Comparison of ENCODE assay signal across 9 cellular contexts in genomic region chr2:98175811-98176210, GRCh38.
DNase-seq lines count a peak whose midpoint lies in the region; ATAC-seq and TF ChIP-seq lines count a peak whose summit lies in the region.
"Had no signal": no experiment of that assay in that cellular context is flagged by ENCODE, and none has a peak within 500 bp of the region (broad histone marks: within the 10 kb centered on the region; RNA-seq: fewer than 3 reads in every experiment).

No MANE protein-coding gene starts in this region.

- H3K9ac ChIP-seq in H9 (ENCODE audit: extremely low read depth, insufficient read length, low read length) = no peak overlapping the region
- H3K9ac ChIP-seq in mesenchymal stem cell (ENCODE audit: low read length) = no peak overlapping the region

- no peak overlapping the region for H2BK12ac ChIP-seq in H9 (ENCODE audit: insufficient read length, low read depth, low read length)
- no peak overlapping the region for H2BK12ac ChIP-seq in mesenchymal stem cell (ENCODE audit: low read length in 2 of 2)

- H3K27me3 ChIP-seq in H9 (ENCODE audit: insufficient read depth, low read length) = no peaks in the 10 kb centered on the region
- H3K27me3 ChIP-seq in mesenchymal stem cell (ENCODE audit: control insufficient read depth in 1 of 2, insufficient read depth in 1 of 2, low read length in 2 of 2) = peaks cover 42 to 76% of the 10 kb centered on the region in 2 experiments

- no peaks in the 10 kb centered on the region for H4K20me1 ChIP-seq in H9 (ENCODE audit: control insufficient read depth, insufficient read depth, insufficient read length)

- H3K79me2 ChIP-seq in H9 (ENCODE audit: insufficient read depth, low read length) = no peaks in the 10 kb centered on the region

- no peak overlapping the region for H4K8ac ChIP-seq in H9 (replicated peaks; ENCODE audit: insufficient read length, low read depth, low read length)
- no peak overlapping the region for H4K8ac ChIP-seq in mesenchymal stem cell (ENCODE audit: low read length)

- H3K27ac ChIP-seq in H9 (ENCODE audit: insufficient read length, low read depth, low read length) = no peak overlapping the region
- H3K27ac ChIP-seq in mesenchymal stem cell (ENCODE audit: low read length, poor library complexity, severe bottlenecking) = no peak overlapping the region

- POLR2A ChIA-PET in GM10248 (lab: Yijun Ruan, JAX) = no interaction called here

- H3K9me3 Mint-ChIP-seq in H9 = peaks cover 0 to 2% of the 10 kb centered on the region in 2 experiments; a peak in 2 of 5 replicates
- no peaks in the 10 kb centered on the region for H3K9me3 Mint-ChIP-seq in activated CD4-positive, alpha-beta T cell treated with anti-CD3 and anti-CD28 coated beads, Interleukin-2, amount 10 ng/mL, durations not matched to agents 24 days and 14 days

- ATAC-seq in left lobe of liver (peak; percentile 70), T-helper 17 cell (no peak)

- H3K4me1 Mint-ChIP-seq in H9 (peaks cover 24 to 27% of the 10 kb centered on the region in 2 experiments), T-helper 17 cell (peaks cover 4% of the 10 kb centered on the region)
- H3K4me1 Mint-ChIP-seq in activated CD4-positive, alpha-beta T cell treated with anti-CD3 and anti-CD28 coated beads, Interleukin-2, amount 10 ng/mL, durations not matched to agents 24 days and 14 days = no peaks in the 10 kb centered on the region

- no peak overlapping the region for H2AFZ ChIP-seq in H9 (ENCODE audit: low read length)
- H2AFZ ChIP-seq in mesenchymal stem cell (ENCODE audit: low read depth, low read length) = no peak overlapping the region

- H2BK20ac ChIP-seq in H9 (ENCODE audit: low read depth, low read length, poor library complexity, severe bottlenecking) = no peak overlapping the region

- H3K4me2 ChIP-seq in H9 (ENCODE audit: insufficient read depth, insufficient read length, low read length) (no peak overlapping the region), mesenchymal stem cell (ENCODE audit: low read length, poor library complexity, severe bottlenecking) (no peak overlapping the region)

- H3K4me3 Mint-ChIP-seq in H9 = no peak overlapping the region
- H3K4me3 Mint-ChIP-seq in T-helper 17 cell = no peak overlapping the region
- no peak overlapping the region for H3K4me3 Mint-ChIP-seq in activated CD4-positive, alpha-beta T cell treated with anti-CD3 and anti-CD28 coated beads, Interleukin-2, amount 10 ng/mL, durations not matched to agents 24 days and 14 days

- no peak overlapping the region for H2BK120ac ChIP-seq in H9 (ENCODE audit: low read depth, low read length, poor library complexity, severe bottlenecking)
- H2BK120ac ChIP-seq in mesenchymal stem cell (ENCODE audit: low read depth, low read length) = no peak overlapping the region

- H2AK5ac ChIP-seq in H9 (ENCODE audit: insufficient read length, low read length) = no peak overlapping the region
- H2AK5ac ChIP-seq in mesenchymal stem cell (ENCODE audit: low read length, severe bottlenecking) = no peak overlapping the region

- no peak overlapping the region for H3T11ph ChIP-seq in H9 (ENCODE audit: low read length)

- H3K79me1 ChIP-seq in H9 (ENCODE audit: insufficient read depth, low read depth, low read length, poor library complexity, severe bottlenecking) (no peaks in the 10 kb centered on the region), mesenchymal stem cell (replicated peaks; ENCODE audit: low read length, poor library complexity, severe bottlenecking) (no peaks in the 10 kb centered on the region)

- H3K4me1 ChIP-seq in H9 (ENCODE audit: insufficient read depth, low read length) = no peaks in the 10 kb centered on the region
- no peaks in the 10 kb centered on the region for H3K4me1 ChIP-seq in mesenchymal stem cell (ENCODE audit: control insufficient read depth, insufficient read depth, low read depth, low read length)

- H3K27ac Mint-ChIP-seq in H9 (no peak overlapping the region), T-helper 17 cell (no peak overlapping the region)
- H3K27ac Mint-ChIP-seq in activated CD4-positive, alpha-beta T cell treated with anti-CD3 and anti-CD28 coated beads, Interleukin-2, amount 10 ng/mL, durations not matched to agents 24 days and 14 days = no peak overlapping the region

- CTCF ChIA-PET in GM10248 (lab: Yijun Ruan, JAX) = interaction anchor here (0.6 to 1.8 kb wide), 6 partner anchors 12 to 432 kb away, joined by 3 to 4 read pairs (median 3); no protein-coding TSS in a partner anchor

- peak; percentile 32 for TF ChIP-seq CTCF in GM10248 (IDR thresholded peaks at IDR 0.05; ENCODE audit: control extremely low read depth, extremely low read depth, low read depth, missing control alignments)
- TF ChIP-seq CTCF in H9 (conservative IDR thresholded peaks at IDR 0.05) = peak; percentile 43; the same call in 2 of the 3 replicates

- no peak overlapping the region for H4K5ac ChIP-seq in H9 (ENCODE audit: insufficient read length, low read depth, low read length)

- H3K9me3 ChIP-seq in H9 (ENCODE audit: control insufficient read depth, low read depth, low read length) = no peaks in the 10 kb centered on the region
- H3K9me3 ChIP-seq in T-helper 17 cell (ENCODE audit: control insufficient read depth, low read length, poor library complexity, severe bottlenecking) = no peaks in the 10 kb centered on the region
- H3K9me3 ChIP-seq in mesenchymal stem cell (ENCODE audit: control insufficient read depth, low read length) = no peaks in the 10 kb centered on the region

- DNase-seq in GM10248 (ENCODE audit: extremely low spot score) (no peak), H9 (peak; percentile 67), SW480 (ENCODE audit: low spot score) (peak; percentile 61), left lobe of liver (ENCODE audit: low spot score) (no peak), T-helper 17 cell (no peak), mesenchymal stem cell (no peak)
- no peak for DNase-seq in activated CD4-positive, alpha-beta T cell treated with anti-CD3 and anti-CD28 coated beads, Interleukin-2, amount 10 ng/mL, durations not matched to agents 24 days and 14 days
- DNase-seq: activated gamma-delta T cell; effector memory CD4-positive, alpha-beta T cell had no signal

- WGBS in H9 (ENCODE audit: extremely low coverage, insufficient read length, low lambda C conversion rate) = no CpG with 5 or more reads among the region's 6 CpGs
- 23% methylated on average over 6 of the region's 6 CpGs for WGBS in mesenchymal stem cell

- peaks cover 16% of the 10 kb centered on the region for H3K27me3 Mint-ChIP-seq in H9 (ENCODE audit: low read depth)
- peaks cover 69% of the 10 kb centered on the region for H3K27me3 Mint-ChIP-seq in T-helper 17 cell
- H3K27me3 Mint-ChIP-seq in activated CD4-positive, alpha-beta T cell treated with anti-CD3 and anti-CD28 coated beads, Interleukin-2, amount 10 ng/mL, durations not matched to agents 24 days and 14 days = peaks cover 44% of the 10 kb centered on the region

- no peaks in the 10 kb centered on the region for H3K23me2 ChIP-seq in H9 (ENCODE audit: insufficient read length, low read depth, low read length, poor library complexity, severe bottlenecking)

- H3K4ac ChIP-seq in H9 (ENCODE audit: low read depth, low read length) (no peak overlapping the region), mesenchymal stem cell (ENCODE audit: low read depth in 1 of 2, low read length in 2 of 2) (no peak overlapping the region)

- H3K23ac ChIP-seq in H9 (ENCODE audit: insufficient read length, low read depth, low read length) (no peak overlapping the region), mesenchymal stem cell (ENCODE audit: low read length in 2 of 2) (no peak overlapping the region)

- H3K36me3 ChIP-seq in mesenchymal stem cell (ENCODE audit: control insufficient read depth in 1 of 2, insufficient read depth in 2 of 2, low read depth in 1 of 2, low read length in 2 of 2) = no peaks in the 10 kb centered on the region

- H3K36me3 Mint-ChIP-seq in H9 (ENCODE audit: insufficient read depth in 1 of 3, low read depth in 3 of 3) (no peaks in the 10 kb centered on the region), T-helper 17 cell (ENCODE audit: low read depth) (peaks cover 6% of the 10 kb centered on the region)
- no peaks in the 10 kb centered on the region for H3K36me3 Mint-ChIP-seq in activated CD4-positive, alpha-beta T cell treated with anti-CD3 and anti-CD28 coated beads, Interleukin-2, amount 10 ng/mL, durations not matched to agents 24 days and 14 days (ENCODE audit: low read depth)

- H4K91ac ChIP-seq in H9 (ENCODE audit: insufficient read length, low read depth, low read length) = no peak overlapping the region
- H4K91ac ChIP-seq in mesenchymal stem cell (ENCODE audit: low read length) = no peak overlapping the region

- intact Hi-C loops in activated CD4-positive, alpha-beta T cell treated with anti-CD3 and anti-CD28 coated beads, Interleukin-2, amount 10 ng/mL, durations not matched to agents 24 days and 14 days (cut with micrococcal nuclease) = no loop called here

- H3K14ac ChIP-seq in H9 (ENCODE audit: insufficient read depth, low read length) = no peak overlapping the region
- H3K14ac ChIP-seq in mesenchymal stem cell (ENCODE audit: low read length in 2 of 2) = no peak overlapping the region

- H2BK5ac ChIP-seq in H9 (ENCODE audit: insufficient read length, low read length) = no peak overlapping the region
- H2BK5ac ChIP-seq in mesenchymal stem cell (ENCODE audit: low read depth, low read length, poor library complexity, severe bottlenecking) = no peak overlapping the region

- H2BK15ac ChIP-seq in H9 (ENCODE audit: low read depth, low read length) (no peak overlapping the region), mesenchymal stem cell (ENCODE audit: low read depth, poor library complexity, severe bottlenecking) (no peak overlapping the region)

- no peak overlapping the region for H3K56ac ChIP-seq in H9 (ENCODE audit: insufficient read length, low read depth, low read length)

- H3K18ac ChIP-seq in H9 (ENCODE audit: insufficient read length, low read depth, low read length) = no peak overlapping the region
- no peak overlapping the region for H3K18ac ChIP-seq in mesenchymal stem cell (ENCODE audit: low read depth in 1 of 2, low read length in 2 of 2)

- H3K4me3 ChIP-seq in mesenchymal stem cell (ENCODE audit: insufficient read depth in 1 of 2, low read depth in 1 of 2, low read length in 2 of 2) = no peak overlapping the region

Comparison
In these comparisons a context has a peak if more than half of its experiments do, and no peak if none do; other contexts are left out.
1. DNase-seq: peak in H9 (single experiment) and SW480 (single experiment); none in GM10248 (single experiment), left lobe of liver (single experiment), T-helper 17 cell (0 of 3), mesenchymal stem cell (single experiment) and activated CD4-positive, alpha-beta T cell treated with anti-CD3 and anti-CD28 coated beads, Interleukin-2, amount 10 ng/mL, durations not matched to agents 24 days and 14 days (single experiment).